18 cellular contexts compared by ENCODE assay signal in the genomic region with DNA sequence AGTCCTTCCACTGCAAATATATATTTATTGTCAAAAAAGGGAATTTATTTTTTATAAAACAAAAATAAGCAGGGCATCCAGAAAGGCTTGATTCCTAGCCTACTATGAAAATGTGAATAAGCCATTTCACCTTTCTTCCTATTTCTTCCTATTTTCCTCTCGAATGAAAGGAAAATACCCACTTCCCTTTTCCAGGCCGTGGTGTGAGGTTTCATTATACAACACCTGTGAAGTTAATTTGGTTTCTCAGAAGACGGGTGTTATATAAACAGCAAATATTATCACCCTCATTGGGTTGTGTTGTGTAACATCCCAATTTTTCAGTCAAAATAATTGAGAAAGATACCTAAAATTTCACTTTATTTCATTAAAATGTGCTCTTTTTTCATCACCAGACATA.
A peak's percentile ranks its signal among the peaks of the same experiment; 100 is the strongest.
DNase-seq lines count a peak whose midpoint lies in the region; ATAC-seq, FAIRE-seq and TF ChIP-seq lines count a peak whose summit lies in the region.
"Had no signal": no experiment of that assay in that cellular context is flagged by ENCODE, and none has a peak within 500 bp of the region (broad histone marks: within the 10 kb centered on the region; RNA-seq: fewer than 3 reads in every experiment).

No MANE protein-coding gene starts in this region.

- FAIRE-seq in endothelial cell of umbilical vein (lab: Jason Lieb, UNC): no peak
- FAIRE-seq in small intestine (lab: Jason Lieb, UNC): no peak
- FAIRE-seq: HTR-8/SVneo had no signal

- TF ChIP-seq EP300 in SK-N-SH (IDR thresholded peaks at IDR 0.05; ENCODE audit: borderline replicate concordance in 1 of 2, low read depth in 1 of 2, low read length in 1 of 2): no peak

- H3K4me1 ChIP-seq in SK-N-SH (ENCODE audit: control insufficient read depth in 1 of 2, insufficient read depth in 2 of 2, low read depth in 1 of 2, low read length in 1 of 2) (peaks cover 0 to 32% of the 10 kb centered on the region in 2 experiments; a peak in 3 of 4 replicates), endothelial cell of umbilical vein (ENCODE audit: control insufficient read depth, extremely low read depth, insufficient read depth, low read length) (peaks cover 8% of the 10 kb centered on the region), skeletal muscle satellite cell (ENCODE audit: control insufficient read depth, insufficient read depth, low read length) (no peaks in the 10 kb centered on the region), small intestine (ENCODE audit: control insufficient read depth in 2 of 2, insufficient read depth in 1 of 2, low read depth in 1 of 2, low read length in 1 of 2) (no peaks in the 10 kb centered on the region), vagina (no peaks in the 10 kb centered on the region)

- peak overlapping the region in 1 of 2 experiments; percentile 90; a peak in 2 of 4 replicates for H3K27ac ChIP-seq in SK-N-SH (ENCODE audit: low read depth in 2 of 2, low read length in 1 of 2)
- H3K27ac ChIP-seq in endothelial cell of umbilical vein (ENCODE audit: insufficient read depth, low read depth, low read length): no peak overlapping the region
- H3K27ac ChIP-seq in small intestine (ENCODE audit: low read depth in 1 of 2, low read length in 1 of 2): no peak overlapping the region
- H3K27ac ChIP-seq in vagina: no peak overlapping the region

- H3K9ac ChIP-seq in SK-N-SH (no peak overlapping the region), endothelial cell of umbilical vein (replicated peaks; ENCODE audit: extremely low read depth, insufficient read depth, low read length) (no peak overlapping the region), skeletal muscle satellite cell (ENCODE audit: low read depth, low read length) (no peak overlapping the region)

- CTCF ChIA-PET in SK-N-SH (lab: Yijun Ruan, JAX): interaction anchor here (1.0 to 6.8 kb wide), 9 partner anchors 10 to 1408 kb away, joined by 3 to 165 read pairs (median 4); partner anchors contain the start of gene ETV1
- CTCF ChIA-PET in endothelial cell of umbilical vein (lab: Charles Lee): interaction anchor here (0.7 to 5.1 kb wide), 8 partner anchors 10 to 1413 kb away, joined by 3 to 424 read pairs (median 6); no protein-coding TSS in a partner anchor

- no peaks in the 10 kb centered on the region for H3K9me2 ChIP-seq in SK-N-SH

- H3K79me2 ChIP-seq in SK-N-SH (ENCODE audit: insufficient read depth): no peaks in the 10 kb centered on the region
- no peaks in the 10 kb centered on the region for H3K79me2 ChIP-seq in endothelial cell of umbilical vein (ENCODE audit: control insufficient read depth, insufficient read depth, low read length)

- H4K20me1 ChIP-seq in SK-N-SH (ENCODE audit: insufficient read depth) (no peaks in the 10 kb centered on the region), endothelial cell of umbilical vein (replicated peaks; ENCODE audit: control insufficient read depth, extremely low read depth, insufficient read depth, low read length) (no peaks in the 10 kb centered on the region)

- H3K4me3 ChIP-seq in SK-N-SH (ENCODE audit: low read depth in 2 of 2, low read length in 1 of 2): no peak overlapping the region
- H3K4me3 ChIP-seq in endothelial cell of umbilical vein (replicated peaks in 1 of 3; ENCODE audit: insufficient read depth in 1 of 3, low read depth in 1 of 3, low read length in 3 of 3): no peak overlapping the region
- H3K4me3 ChIP-seq in skeletal muscle satellite cell (ENCODE audit: low read length): no peak overlapping the region
- H3K4me3 ChIP-seq in small intestine (ENCODE audit: low read depth in 1 of 2, low read length in 2 of 2): no peak overlapping the region
- H3K4me3 ChIP-seq in vagina: no peak overlapping the region

- POLR2A ChIA-PET in SK-N-SH (lab: Yijun Ruan, JAX) (no interaction called here), endothelial cell of umbilical vein (lab: Charles Lee) (no interaction called here)

- no peak; the same call in 2 of the 3 replicates for ATAC-seq in SK-N-SH treated with all-trans-retinoic acid at 6 μM for 48 hours

- no peak for TF ChIP-seq CTCF in SK-N-SH (IDR thresholded peaks at IDR 0.05)
- TF ChIP-seq CTCF in endothelial cell of umbilical vein (IDR thresholded peaks at IDR 0.05; ENCODE audit: extremely low read depth in 1 of 2, insufficient read depth in 1 of 2, low read depth in 1 of 2, low read length in 2 of 2): no peak
- no peak for TF ChIP-seq CTCF in vagina (IDR thresholded peaks at IDR 0.05)

- dilution Hi-C loops in endothelial cell of umbilical vein (cut with MboI; ENCODE audit: extremely low pct_ligation_motif_present, low sequenced_read_pairs): no loop called here

- TF ChIP-seq POLR2A in endothelial cell of umbilical vein (IDR thresholded peaks at IDR 0.05; ENCODE audit: low read depth, low read length) (no peak), vagina (IDR thresholded peaks at IDR 0.05) (no peak)

- DNase-seq in SK-N-SH (no peak), NCI-H2171 (lab: John Stamatoyannopoulos, UW) (peak; percentile 32), endothelial cell of umbilical vein (ENCODE audit: low read depth, low spot score) (no peak), small intestine (no peak), vagina (ENCODE audit: extremely low spot score in 2 of 2) (no peak), activated gamma-delta T cell treated with Interleukin-2 at 50 U/mL for 16 hours (no peak)
- DNase-seq: AML-193; CD4-positive, CD25-positive, alpha-beta regulatory T cell; DMS79 treated with DMSO at 0.1 percent for 48 hours; H9; NCI-H1092 treated with DMSO at 0.1 percent for 48 hours; NCI-H1694; NCI-H2107; NCI-H510A; SIG-M5 had no signal

- no peaks in the 10 kb centered on the region for H3K9me3 ChIP-seq in SK-N-SH
- H3K9me3 ChIP-seq in endothelial cell of umbilical vein (replicated peaks; ENCODE audit: control insufficient read depth, insufficient read depth, low read length): no peaks in the 10 kb centered on the region
- no peaks in the 10 kb centered on the region for H3K9me3 ChIP-seq in skeletal muscle satellite cell (replicated peaks; ENCODE audit: low read length)
- no peaks in the 10 kb centered on the region for H3K9me3 ChIP-seq in small intestine (ENCODE audit: control insufficient read depth, low read depth)
- H3K9me3 ChIP-seq in vagina: no peaks in the 10 kb centered on the region

- no peaks in the 10 kb centered on the region for H3K27me3 ChIP-seq in SK-N-SH (ENCODE audit: insufficient read depth)
- H3K27me3 ChIP-seq in endothelial cell of umbilical vein (ENCODE audit: control insufficient read depth in 2 of 2, insufficient read depth in 2 of 2, low read length in 2 of 2): no peaks in the 10 kb centered on the region
- H3K27me3 ChIP-seq in skeletal muscle satellite cell (ENCODE audit: control insufficient read depth, insufficient read depth, low read length): peaks cover 2% of the 10 kb centered on the region
- no peaks in the 10 kb centered on the region for H3K27me3 ChIP-seq in small intestine (ENCODE audit: control insufficient read depth in 2 of 2, insufficient read depth in 2 of 2, low read length in 2 of 2)
- no peaks in the 10 kb centered on the region for H3K27me3 ChIP-seq in vagina

- intact Hi-C loops in endothelial cell of umbilical vein (cut with micrococcal nuclease) (no loop called here), vagina (cut with DNase I) (no loop called here)

- BruUV-seq in endothelial cell of umbilical vein (replicated peaks; lab: Mats Ljungman, UMichigan): no TSS peak

- H2AFZ ChIP-seq in SK-N-SH (ENCODE audit: low read depth) (peak overlapping the region; percentile 2; the same call in 1 of the 2 replicates), endothelial cell of umbilical vein (ENCODE audit: low read depth, low read length) (no peak overlapping the region)

- H3K4me2 ChIP-seq in SK-N-SH (no peak overlapping the region), endothelial cell of umbilical vein (ENCODE audit: insufficient read depth, low read length) (peak overlapping the region; percentile 42), skeletal muscle satellite cell (ENCODE audit: low read length) (peak overlapping the region; percentile 17)

- no peak for TF ChIP-seq RAD21 in SK-N-SH (IDR thresholded peaks at IDR 0.05; ENCODE audit: low read length)

- WGBS in SK-N-SH (ENCODE audit: low lambda C conversion rate): 52% methylated on average over 3 of the region's 3 CpGs
- 34 to 54% (median 43%) methylated on average over 3 of the region's 3 CpGs for WGBS in small intestine, 3 donors

- H3K36me3 ChIP-seq in SK-N-SH (replicated peaks in 1 of 2; ENCODE audit: control insufficient read depth in 1 of 2, insufficient read depth in 2 of 2, low read length in 1 of 2) (peaks cover 0 to 4% of the 10 kb centered on the region in 2 experiments), endothelial cell of umbilical vein (ENCODE audit: control insufficient read depth in 2 of 2, extremely low read depth in 1 of 2, insufficient read depth in 2 of 2, low read length in 2 of 2) (no peaks in the 10 kb centered on the region), skeletal muscle satellite cell (ENCODE audit: insufficient read depth, low read length) (no peaks in the 10 kb centered on the region), small intestine (ENCODE audit: control insufficient read depth in 2 of 2, insufficient read depth in 2 of 2, low read length in 2 of 2) (no peaks in the 10 kb centered on the region), vagina (no peaks in the 10 kb centered on the region)

- H3F3A ChIP-seq in SK-N-SH (replicated peaks; ENCODE audit: insufficient read depth): no peaks in the 10 kb centered on the region

- H3K9me1 ChIP-seq in endothelial cell of umbilical vein (replicated peaks; ENCODE audit: control insufficient read depth, extremely low read depth, insufficient read depth, low read length): peaks cover 2% of the 10 kb centered on the region

TF ChIP-seq in SK-N-SH, 30 proteins besides CTCF, POLR2A, EP300 and RAD21 (continues in another document):
- TF ChIP-seq POLR2AphosphoS5 (IDR thresholded peaks at IDR 0.05; ENCODE audit: low read depth, low read length): no peak

TF ChIP-seq in SK-N-SH treated with all-trans-retinoic acid at 6 μM for 48 hours, 23 proteins besides CTCF, POLR2A, EP300 and RAD21 (continues in another document):
- TF ChIP-seq OSR1 (CRISPR knock-in tag; IDR thresholded peaks at IDR 0.05) (no peak), ISL1 (CRISPR knock-in tag; IDR thresholded peaks at IDR 0.05) (no peak), PPARA (CRISPR knock-in tag; IDR thresholded peaks at IDR 0.05; ENCODE audit: borderline replicate concordance) (no peak)

TF ChIP-seq in endothelial cell of umbilical vein, 7 proteins besides CTCF, POLR2A, EP300 and RAD21 (continues in another document):
- TF ChIP-seq POLR2AphosphoS5 (IDR thresholded peaks at IDR 0.05; ENCODE audit: insufficient read depth, low read depth, low read length) (no peak), JUN (IDR thresholded peaks at IDR 0.05; ENCODE audit: borderline replicate concordance, insufficient read depth, insufficient read length, low read depth) (no peak), EZH2 (IDR thresholded peaks at IDR 0.05; ENCODE audit: borderline replicate concordance, low read depth, low read length, severe bottlenecking) (no peak), GATA2 (IDR thresholded peaks at IDR 0.05; ENCODE audit: insufficient read depth, insufficient read length, low read depth, low read length) (no peak), MYC (IDR thresholded peaks at IDR 0.05; ENCODE audit: low read depth, low read length) (no peak)
